ENCODE assay signal across 12 cellular contexts in genomic region chr20:5535211-5535756, GRCh38.
DNase-seq lines count a peak whose midpoint lies in the region; TF ChIP-seq lines count a peak whose summit lies in the region.
"Had no signal": no experiment of that assay in that cellular context is flagged by ENCODE, and none has a peak within 500 bp of the region (broad histone marks: within the 10 kb centered on the region; RNA-seq: fewer than 3 reads in every experiment).

No MANE protein-coding gene starts in this region.

- H3K36me3 ChIP-seq in suprapubic skin (no peaks in the 10 kb centered on the region), tibial nerve (no peaks in the 10 kb centered on the region)
- H3K36me3 ChIP-seq: ovary had no signal

- no peaks in the 10 kb centered on the region for H3K27me3 ChIP-seq in suprapubic skin
- H3K27me3 ChIP-seq in tibial nerve, result no peaks in the 10 kb centered on the region
- H3K27me3 ChIP-seq: ovary had no signal

- intact Hi-C loops in dendritic cell treated with granulocyte-macrophage colony-stimulating factor and Interleukin-4, amounts not matched to agents 40 ng/mL and 50 ng/mL, for 4 days (cut with micrococcal nuclease), result loop anchor here (10.0 kb wide), 1 partner anchor 410 kb away; no protein-coding TSS in a partner anchor

- no peaks in the 10 kb centered on the region for H3K27me3 Mint-ChIP-seq in dendritic cell treated with granulocyte-macrophage colony-stimulating factor and Interleukin-4, amounts not matched to agents 40 ng/mL and 50 ng/mL, for 4 days
- H3K27me3 Mint-ChIP-seq in nephron progenitor cell (ENCODE audit: low read depth, poor library complexity), result peaks cover 9% of the 10 kb centered on the region

- no peak overlapping the region for H3K4me3 Mint-ChIP-seq in dendritic cell treated with granulocyte-macrophage colony-stimulating factor and Interleukin-4, amounts not matched to agents 40 ng/mL and 50 ng/mL, for 4 days
- no peak overlapping the region for H3K4me3 Mint-ChIP-seq in nephron progenitor cell

- H3K9me3 Mint-ChIP-seq in dendritic cell treated with granulocyte-macrophage colony-stimulating factor and Interleukin-4, amounts not matched to agents 40 ng/mL and 50 ng/mL, for 4 days, result no peaks in the 10 kb centered on the region
- no peaks in the 10 kb centered on the region for H3K9me3 Mint-ChIP-seq in nephron progenitor cell

- peaks cover 72% of the 10 kb centered on the region for H3K4me1 Mint-ChIP-seq in dendritic cell treated with granulocyte-macrophage colony-stimulating factor and Interleukin-4, amounts not matched to agents 40 ng/mL and 50 ng/mL, for 4 days (ENCODE audit: low read depth)
- H3K4me1 Mint-ChIP-seq in nephron progenitor cell, result no peaks in the 10 kb centered on the region

- no peaks in the 10 kb centered on the region for H3K9me3 ChIP-seq in suprapubic skin
- no peaks in the 10 kb centered on the region for H3K9me3 ChIP-seq in tibial nerve
- H3K9me3 ChIP-seq: ovary had no signal

- H3K27ac ChIP-seq in suprapubic skin (no peak overlapping the region), tibial nerve (no peak overlapping the region)
- H3K27ac ChIP-seq: ovary had no signal

- peak overlapping the region; percentile 80 for H3K27ac Mint-ChIP-seq in dendritic cell treated with granulocyte-macrophage colony-stimulating factor and Interleukin-4, amounts not matched to agents 40 ng/mL and 50 ng/mL, for 4 days
- peak overlapping the region; percentile 81 for H3K27ac Mint-ChIP-seq in nephron progenitor cell

- H3K4me1 ChIP-seq in suprapubic skin, result peaks cover 9% of the 10 kb centered on the region
- H3K4me1 ChIP-seq in tibial nerve, result peaks cover 0 to 5% (median 2%) of the 10 kb centered on the region in 4 donors

- peaks cover 30% of the 10 kb centered on the region for H3K36me3 Mint-ChIP-seq in dendritic cell treated with granulocyte-macrophage colony-stimulating factor and Interleukin-4, amounts not matched to agents 40 ng/mL and 50 ng/mL, for 4 days (ENCODE audit: low read depth)
- no peaks in the 10 kb centered on the region for H3K36me3 Mint-ChIP-seq in nephron progenitor cell (ENCODE audit: low read depth)

- TF ChIP-seq POLR2A in suprapubic skin (IDR thresholded peaks at IDR 0.05) (no peak), tibial nerve (IDR thresholded peaks at IDR 0.05) (no peak)

- no peak for TF ChIP-seq EP300 in suprapubic skin (IDR thresholded peaks at IDR 0.05)
- TF ChIP-seq EP300 in tibial nerve (IDR thresholded peaks at IDR 0.05), result peak in 1 of 2 donors; percentile 18

- peak; percentile 96 for DNase-seq in CD1c-positive myeloid dendritic cell (ENCODE audit: extremely low spot score)
- peak; percentile 70 for DNase-seq in NCI-H226
- DNase-seq in nephron progenitor cell, result no peak
- DNase-seq in suprapubic skin (ENCODE audit: low spot score in 2 of 2), result no peak
- DNase-seq in RKO (ENCODE audit: low spot score), result no peak
- no peak for DNase-seq in NCI-H2171 treated with DMSO at 0.1 percent for 48 hours (lab: John Stamatoyannopoulos, UW)
- no peak for DNase-seq in tibial nerve (ENCODE audit: low spot score in 2 of 2)
- DNase-seq: activated CD4-positive, alpha-beta T cell treated with anti-CD3 and anti-CD28 coated beads, Interleukin-2, amount 50 U/mL, for 4 hours; DND-41; PC-3 had no signal

- H3K4me3 ChIP-seq in suprapubic skin, result no peak overlapping the region
- H3K4me3 ChIP-seq in tibial nerve, result no peak overlapping the region
- H3K4me3 ChIP-seq: ovary had no signal

- no peak for TF ChIP-seq CTCF in nephron progenitor cell (IDR thresholded peaks at IDR 0.05)
- no peak for TF ChIP-seq CTCF in suprapubic skin (IDR thresholded peaks at IDR 0.05)
- no peak for TF ChIP-seq CTCF in tibial nerve (IDR thresholded peaks at IDR 0.05)

- WGBS in suprapubic skin, result 46% methylated on average over 7 of the region's 7 CpGs
- WGBS in tibial nerve, 2 donors, result 44 to 47% methylated on average over 7 of the region's 7 CpGs

Comparison
In these comparisons a context has a peak if more than half of its experiments do, and no peak if none do; other contexts are left out.
1. DNase-seq: peak in CD1c-positive myeloid dendritic cell (single experiment) and NCI-H226 (single experiment); none in nephron progenitor cell (single experiment), suprapubic skin (0 of 2), RKO (single experiment), NCI-H2171 treated with DMSO at 0.1 percent for 48 hours (single experiment) and tibial nerve (0 of 2).